Comparison of ENCODE assay signal across 8 cellular contexts in genomic region chr5:34522599-34523381, GRCh38.
DNase-seq lines count a peak whose midpoint lies in the region; FAIRE-seq and TF ChIP-seq lines count a peak whose summit lies in the region.

No MANE protein-coding gene starts in this region.

- peak overlapping the region; percentile 39 for H3K27ac Mint-ChIP-seq in progenitor cell of endocrine pancreas

- intact Hi-C loops in posterior vena cava (cut with DNase I), result loop anchor here in 1 of 2 donors (2.0 kb wide), 1 partner anchor 376 kb away; no protein-coding TSS in a partner anchor

- FAIRE-seq in H54 (lab: Jason Lieb, UNC), result peak; percentile 92

- no peak overlapping the region for H3K4me3 Mint-ChIP-seq in progenitor cell of endocrine pancreas (ENCODE audit: low read depth)

- DNase-seq in GM04503 (ENCODE audit: low read depth) (peak; percentile 56), H54 (ENCODE audit: insufficient read length, low spot score) (peak; percentile 65), RWPE1 (ENCODE audit: low spot score) (peak; percentile 71), glomerular visceral epithelial cell (ENCODE audit: extremely low spot score) (peak; percentile 85), progenitor cell of endocrine pancreas (ENCODE audit: low spot score, unreplicated experiment) (peak; percentile 45), posterior vena cava (ENCODE audit: low spot score) (no peak)
- DNase-seq in activated naive CD4-positive, alpha-beta T cell treated with Interleukin-2 at 50 U/mL for 16 hours, result peak; percentile 42

- no peaks in the 10 kb centered on the region for H3K36me3 Mint-ChIP-seq in progenitor cell of endocrine pancreas (ENCODE audit: insufficient read depth)

- peaks cover 16% of the 10 kb centered on the region for H3K4me1 Mint-ChIP-seq in progenitor cell of endocrine pancreas (ENCODE audit: low read depth)

- H3K27ac ChIP-seq in RWPE1, result no peak overlapping the region

- CTCF ChIA-PET in RWPE1 (lab: Yijun Ruan, JAX), result interaction anchor here (0.6 to 1.7 kb wide), 9 partner anchors 9 to 1204 kb away, joined by 3 to 9 read pairs (median 4); no protein-coding TSS in a partner anchor

- POLR2A ChIA-PET in RWPE1 (lab: Yijun Ruan, JAX; ENCODE audit: low non-redundant PET), result no interaction called here

- H3K9me3 Mint-ChIP-seq in progenitor cell of endocrine pancreas (ENCODE audit: low read depth), result no peaks in the 10 kb centered on the region

- no peaks in the 10 kb centered on the region for H3K27me3 Mint-ChIP-seq in progenitor cell of endocrine pancreas

- TF ChIP-seq POLR2A in H54 (IDR thresholded peaks at IDR 0.05; ENCODE audit: low read depth, low read length), result no peak

- TF ChIP-seq CTCF in LNCAP (IDR thresholded peaks at IDR 0.05) (peak; percentile 75), RWPE1 (conservative IDR thresholded peaks at IDR 0.05; ENCODE audit: low read depth) (peak; percentile 84), progenitor cell of endocrine pancreas (IDR thresholded peaks at IDR 0.05; ENCODE audit: unreplicated experiment) (peak; percentile 82)
